In the genomic region with DNA sequence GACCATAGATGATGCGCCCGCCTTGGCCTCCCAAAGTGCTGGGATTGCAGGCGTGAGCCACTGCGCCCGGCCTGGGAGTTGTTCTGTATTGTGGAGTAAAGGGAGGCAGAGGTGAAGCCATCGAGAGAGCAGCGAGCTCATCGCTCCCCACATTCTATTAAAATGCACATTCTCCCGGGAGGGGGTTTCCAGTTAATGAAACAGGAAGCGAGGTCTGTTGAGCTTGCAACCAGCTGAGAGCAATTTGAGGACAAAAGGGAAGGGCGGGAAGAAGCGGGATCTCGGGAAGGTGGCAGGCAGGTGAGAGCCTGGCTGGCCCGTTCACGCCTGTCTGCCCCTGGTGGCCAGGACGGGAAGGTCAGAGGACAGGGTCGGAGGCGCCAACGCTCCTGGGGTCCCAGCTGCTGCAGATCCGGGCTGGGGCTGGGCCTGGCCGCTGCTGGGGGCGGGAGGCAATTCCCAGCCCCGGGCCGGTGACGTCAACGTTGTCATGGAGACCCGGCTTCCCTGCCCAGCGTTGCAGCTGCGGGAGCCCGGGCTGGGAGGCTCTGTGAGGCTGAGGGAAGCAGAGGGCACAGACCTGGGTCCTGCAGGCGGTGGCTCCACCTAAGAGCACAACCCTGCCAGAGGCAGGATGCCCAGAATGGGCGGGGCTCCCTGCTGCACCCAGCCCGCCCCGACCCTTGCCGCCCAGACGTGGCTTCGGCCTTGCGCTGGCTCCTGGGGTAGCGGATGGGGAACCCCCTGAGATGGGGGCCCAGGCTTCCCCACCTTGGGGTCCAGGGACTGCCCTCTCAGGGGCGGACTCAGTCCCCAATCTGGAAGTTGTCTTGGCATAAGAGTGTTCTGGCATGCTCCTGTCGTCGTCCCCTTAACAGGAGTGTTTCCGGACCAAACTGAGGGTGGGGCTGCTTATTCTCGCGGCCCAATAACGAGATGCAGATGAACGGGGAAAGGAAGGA, we compare ENCODE assay signal across 1 cellular context.
TF ChIP-seq lines count a peak whose summit lies in the region.

No MANE protein-coding gene starts in this region.

TF ChIP-seq in WTC11, 78 proteins besides CTCF, POLR2A, EP300 and RAD21 (continued from another document and continues in another):
- TF ChIP-seq, protein P1, sequence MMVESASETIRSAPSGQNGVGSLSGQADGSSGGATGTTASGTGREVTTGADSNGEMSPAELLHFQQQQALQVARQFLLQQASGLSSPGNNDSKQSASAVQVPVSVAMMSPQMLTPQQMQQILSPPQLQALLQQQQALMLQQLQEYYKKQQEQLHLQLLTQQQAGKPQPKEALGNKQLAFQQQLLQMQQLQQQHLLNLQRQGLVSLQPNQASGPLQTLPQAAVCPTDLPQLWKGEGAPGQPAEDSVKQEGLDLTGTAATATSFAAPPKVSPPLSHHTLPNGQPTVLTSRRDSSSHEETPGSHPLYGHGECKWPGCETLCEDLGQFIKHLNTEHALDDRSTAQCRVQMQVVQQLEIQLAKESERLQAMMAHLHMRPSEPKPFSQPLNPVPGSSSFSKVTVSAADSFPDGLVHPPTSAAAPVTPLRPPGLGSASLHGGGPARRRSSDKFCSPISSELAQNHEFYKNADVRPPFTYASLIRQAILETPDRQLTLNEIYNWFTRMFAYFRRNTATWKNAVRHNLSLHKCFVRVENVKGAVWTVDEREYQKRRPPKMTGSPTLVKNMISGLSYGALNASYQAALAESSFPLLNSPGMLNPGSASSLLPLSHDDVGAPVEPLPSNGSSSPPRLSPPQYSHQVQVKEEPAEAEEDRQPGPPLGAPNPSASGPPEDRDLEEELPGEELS (CRISPR knock-in tag; IDR thresholded peaks at IDR 0.05): peak; percentile 96
- TF ChIP-seq SP1 (CRISPR knock-in tag; conservative IDR thresholded peaks at IDR 0.05) (peak; percentile 88), TEAD1 (CRISPR knock-in tag; IDR thresholded peaks at IDR 0.05) (peak; percentile 92), NFYB (CRISPR knock-in tag; conservative IDR thresholded peaks at IDR 0.05; ENCODE audit: low read depth) (no peak), TCF7 (CRISPR knock-in tag; IDR thresholded peaks at IDR 0.05; ENCODE audit: low read depth) (no peak), MXD4 (CRISPR knock-in tag; IDR thresholded peaks at IDR 0.05; ENCODE audit: borderline replicate concordance) (no peak), GTF2I (CRISPR knock-in tag; conservative IDR thresholded peaks at IDR 0.05) (peak; percentile 29; the same call in 1 of the 2 replicates), ZNF423 (CRISPR knock-in tag; IDR thresholded peaks at IDR 0.05) (0 out of 2 replicates have a peak, but pooled peaks have one; percentile 3), NR2C2 (CRISPR knock-in tag; IDR thresholded peaks at IDR 0.05) (no peak), SOX15 (CRISPR knock-in tag; IDR thresholded peaks at IDR 0.05) (no peak), GABPB1 (CRISPR knock-in tag; IDR thresholded peaks at IDR 0.05) (no peak), RELA (CRISPR knock-in tag; IDR thresholded peaks at IDR 0.05; ENCODE audit: borderline replicate concordance) (no peak), JAZF1 (CRISPR knock-in tag; IDR thresholded peaks at IDR 0.05) (no peak), ZNF416 (CRISPR knock-in tag; IDR thresholded peaks at IDR 0.05) (no peak), E2F5 (CRISPR knock-in tag; IDR thresholded peaks at IDR 0.05) (peak; percentile 98), ZNF138 (CRISPR knock-in tag; conservative IDR thresholded peaks at IDR 0.05) (0 out of 2 replicates have a peak, but pooled peaks have one; percentile 18), TEAD4 (CRISPR knock-in tag; IDR thresholded peaks at IDR 0.05) (no peak), ZNF532 (CRISPR knock-in tag; IDR thresholded peaks at IDR 0.05; ENCODE audit: borderline replicate concordance) (no peak), HMGA2 (CRISPR knock-in tag; IDR thresholded peaks at IDR 0.05) (no peak), SMAD4 (CRISPR knock-in tag; IDR thresholded peaks at IDR 0.05) (no peak), NR3C1 (CRISPR knock-in tag; conservative IDR thresholded peaks at IDR 0.05; ENCODE audit: low read depth) (no peak), FOXP1 (CRISPR knock-in tag; IDR thresholded peaks at IDR 0.05; ENCODE audit: borderline replicate concordance) (peak; percentile 93), E2F1 (CRISPR knock-in tag; IDR thresholded peaks at IDR 0.05) (0 out of 2 replicates have a peak, but pooled peaks have one; percentile 21), ZNF317 (CRISPR knock-in tag; IDR thresholded peaks at IDR 0.05; ENCODE audit: borderline replicate concordance, low read depth) (no peak), GRHL2 (CRISPR knock-in tag; IDR thresholded peaks at IDR 0.05; ENCODE audit: insufficient replicate concordance, severe bottlenecking) (no peak), ATF2 (CRISPR knock-in tag; IDR thresholded peaks at IDR 0.05; ENCODE audit: borderline replicate concordance, low read depth) (no peak)
- TF ChIP-seq, protein P2, sequence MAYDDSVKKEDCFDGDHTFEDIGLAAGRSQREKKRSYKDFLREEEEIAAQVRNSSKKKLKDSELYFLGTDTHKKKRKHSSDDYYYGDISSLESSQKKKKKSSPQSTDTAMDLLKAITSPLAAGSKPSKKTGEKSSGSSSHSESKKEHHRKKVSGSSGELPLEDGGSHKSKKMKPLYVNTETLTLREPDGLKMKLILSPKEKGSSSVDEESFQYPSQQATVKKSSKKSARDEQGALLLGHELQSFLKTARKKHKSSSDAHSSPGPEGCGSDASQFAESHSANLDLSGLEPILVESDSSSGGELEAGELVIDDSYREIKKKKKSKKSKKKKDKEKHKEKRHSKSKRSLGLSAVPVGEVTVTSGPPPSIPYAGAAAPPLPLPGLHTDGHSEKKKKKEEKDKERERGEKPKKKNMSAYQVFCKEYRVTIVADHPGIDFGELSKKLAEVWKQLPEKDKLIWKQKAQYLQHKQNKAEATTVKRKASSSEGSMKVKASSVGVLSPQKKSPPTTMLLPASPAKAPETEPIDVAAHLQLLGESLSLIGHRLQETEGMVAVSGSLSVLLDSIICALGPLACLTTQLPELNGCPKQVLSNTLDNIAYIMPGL (CRISPR knock-in tag; IDR thresholded peaks at IDR 0.05): peak; percentile 67
- TF ChIP-seq, protein P3, sequence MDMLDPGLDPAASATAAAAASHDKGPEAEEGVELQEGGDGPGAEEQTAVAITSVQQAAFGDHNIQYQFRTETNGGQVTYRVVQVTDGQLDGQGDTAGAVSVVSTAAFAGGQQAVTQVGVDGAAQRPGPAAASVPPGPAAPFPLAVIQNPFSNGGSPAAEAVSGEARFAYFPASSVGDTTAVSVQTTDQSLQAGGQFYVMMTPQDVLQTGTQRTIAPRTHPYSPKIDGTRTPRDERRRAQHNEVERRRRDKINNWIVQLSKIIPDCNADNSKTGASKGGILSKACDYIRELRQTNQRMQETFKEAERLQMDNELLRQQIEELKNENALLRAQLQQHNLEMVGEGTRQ (CRISPR knock-in tag; IDR thresholded peaks at IDR 0.05): 0 out of 2 replicates have a peak, but pooled peaks have one; percentile 32
- TF ChIP-seq, protein P4, sequence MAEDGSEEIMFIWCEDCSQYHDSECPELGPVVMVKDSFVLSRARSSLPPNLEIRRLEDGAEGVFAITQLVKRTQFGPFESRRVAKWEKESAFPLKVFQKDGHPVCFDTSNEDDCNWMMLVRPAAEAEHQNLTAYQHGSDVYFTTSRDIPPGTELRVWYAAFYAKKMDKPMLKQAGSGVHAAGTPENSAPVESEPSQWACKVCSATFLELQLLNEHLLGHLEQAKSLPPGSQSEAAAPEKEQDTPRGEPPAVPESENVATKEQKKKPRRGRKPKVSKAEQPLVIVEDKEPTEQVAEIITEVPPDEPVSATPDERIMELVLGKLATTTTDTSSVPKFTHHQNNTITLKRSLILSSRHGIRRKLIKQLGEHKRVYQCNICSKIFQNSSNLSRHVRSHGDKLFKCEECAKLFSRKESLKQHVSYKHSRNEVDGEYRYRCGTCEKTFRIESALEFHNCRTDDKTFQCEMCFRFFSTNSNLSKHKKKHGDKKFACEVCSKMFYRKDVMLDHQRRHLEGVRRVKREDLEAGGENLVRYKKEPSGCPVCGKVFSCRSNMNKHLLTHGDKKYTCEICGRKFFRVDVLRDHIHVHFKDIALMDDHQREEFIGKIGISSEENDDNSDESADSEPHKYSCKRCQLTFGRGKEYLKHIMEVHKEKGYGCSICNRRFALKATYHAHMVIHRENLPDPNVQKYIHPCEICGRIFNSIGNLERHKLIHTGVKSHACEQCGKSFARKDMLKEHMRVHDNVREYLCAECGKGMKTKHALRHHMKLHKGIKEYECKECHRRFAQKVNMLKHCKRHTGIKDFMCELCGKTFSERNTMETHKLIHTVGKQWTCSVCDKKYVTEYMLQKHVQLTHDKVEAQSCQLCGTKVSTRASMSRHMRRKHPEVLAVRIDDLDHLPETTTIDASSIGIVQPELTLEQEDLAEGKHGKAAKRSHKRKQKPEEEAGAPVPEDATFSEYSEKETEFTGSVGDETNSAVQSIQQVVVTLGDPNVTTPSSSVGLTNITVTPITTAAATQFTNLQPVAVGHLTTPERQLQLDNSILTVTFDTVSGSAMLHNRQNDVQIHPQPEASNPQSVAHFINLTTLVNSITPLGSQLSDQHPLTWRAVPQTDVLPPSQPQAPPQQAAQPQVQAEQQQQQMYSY (CRISPR knock-in tag; IDR thresholded peaks at IDR 0.05): no peak
- TF ChIP-seq, protein P5, sequence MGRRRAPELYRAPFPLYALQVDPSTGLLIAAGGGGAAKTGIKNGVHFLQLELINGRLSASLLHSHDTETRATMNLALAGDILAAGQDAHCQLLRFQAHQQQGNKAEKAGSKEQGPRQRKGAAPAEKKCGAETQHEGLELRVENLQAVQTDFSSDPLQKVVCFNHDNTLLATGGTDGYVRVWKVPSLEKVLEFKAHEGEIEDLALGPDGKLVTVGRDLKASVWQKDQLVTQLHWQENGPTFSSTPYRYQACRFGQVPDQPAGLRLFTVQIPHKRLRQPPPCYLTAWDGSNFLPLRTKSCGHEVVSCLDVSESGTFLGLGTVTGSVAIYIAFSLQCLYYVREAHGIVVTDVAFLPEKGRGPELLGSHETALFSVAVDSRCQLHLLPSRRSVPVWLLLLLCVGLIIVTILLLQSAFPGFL (CRISPR knock-in tag; IDR thresholded peaks at IDR 0.05; ENCODE audit: borderline replicate concordance): no peak
- TF ChIP-seq, protein P6, sequence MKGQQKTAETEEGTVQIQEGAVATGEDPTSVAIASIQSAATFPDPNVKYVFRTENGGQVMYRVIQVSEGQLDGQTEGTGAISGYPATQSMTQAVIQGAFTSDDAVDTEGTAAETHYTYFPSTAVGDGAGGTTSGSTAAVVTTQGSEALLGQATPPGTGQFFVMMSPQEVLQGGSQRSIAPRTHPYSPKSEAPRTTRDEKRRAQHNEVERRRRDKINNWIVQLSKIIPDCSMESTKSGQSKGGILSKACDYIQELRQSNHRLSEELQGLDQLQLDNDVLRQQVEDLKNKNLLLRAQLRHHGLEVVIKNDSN (CRISPR knock-in tag; IDR thresholded peaks at IDR 0.05): no peak; the same call in 1 of the 2 replicates
- TF ChIP-seq, protein P7, sequence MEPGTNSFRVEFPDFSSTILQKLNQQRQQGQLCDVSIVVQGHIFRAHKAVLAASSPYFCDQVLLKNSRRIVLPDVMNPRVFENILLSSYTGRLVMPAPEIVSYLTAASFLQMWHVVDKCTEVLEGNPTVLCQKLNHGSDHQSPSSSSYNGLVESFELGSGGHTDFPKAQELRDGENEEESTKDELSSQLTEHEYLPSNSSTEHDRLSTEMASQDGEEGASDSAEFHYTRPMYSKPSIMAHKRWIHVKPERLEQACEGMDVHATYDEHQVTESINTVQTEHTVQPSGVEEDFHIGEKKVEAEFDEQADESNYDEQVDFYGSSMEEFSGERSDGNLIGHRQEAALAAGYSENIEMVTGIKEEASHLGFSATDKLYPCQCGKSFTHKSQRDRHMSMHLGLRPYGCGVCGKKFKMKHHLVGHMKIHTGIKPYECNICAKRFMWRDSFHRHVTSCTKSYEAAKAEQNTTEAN (CRISPR knock-in tag; IDR thresholded peaks at IDR 0.05): peak; percentile 87
